Comparison of ENCODE assay signal across 17 cellular contexts in genomic region chr2:141201161-141201560, GRCh38.
DNase-seq lines count a peak whose midpoint lies in the region; ATAC-seq and TF ChIP-seq lines count a peak whose summit lies in the region.
"Had no signal": no experiment of that assay in that cellular context is flagged by ENCODE, and none has a peak within 500 bp of the region (broad histone marks: within the 10 kb centered on the region; RNA-seq: fewer than 3 reads in every experiment).

No MANE protein-coding gene starts in this region.

- no peak overlapping the region for H3K27ac ChIP-seq in mesenchymal stem cell (ENCODE audit: low read length, poor library complexity, severe bottlenecking)
- H3K27ac ChIP-seq: A549, C4-2B had no signal

- no peak overlapping the region for H2BK15ac ChIP-seq in mesenchymal stem cell (ENCODE audit: low read depth, poor library complexity, severe bottlenecking)

- no peak overlapping the region for H3K4me3 Mint-ChIP-seq in WTC11
- H3K4me3 Mint-ChIP-seq: CD4-positive, alpha-beta memory T cell; H9 had no signal

- ATAC-seq in HG02870 (IDR thresholded peaks at IDR 0.05; ENCODE audit: unreplicated experiment) = no peak
- no peak for ATAC-seq in WTC11
- ATAC-seq: A549, HepG2 had no signal

- no peaks in the 10 kb centered on the region for H3K9me3 Mint-ChIP-seq in WTC11
- H3K9me3 Mint-ChIP-seq: H9 had no signal

- H3K4me3 ChIP-seq in mesenchymal stem cell (ENCODE audit: insufficient read depth in 1 of 2, low read depth in 1 of 2, low read length in 2 of 2) = no peak overlapping the region
- H3K4me3 ChIP-seq: A549 had no signal

- H3K79me1 ChIP-seq in mesenchymal stem cell (replicated peaks; ENCODE audit: low read length, poor library complexity, severe bottlenecking) = no peaks in the 10 kb centered on the region

- no peaks in the 10 kb centered on the region for H3K27me3 Mint-ChIP-seq in WTC11 (ENCODE audit: low read depth)
- H3K27me3 Mint-ChIP-seq: CD4-positive, alpha-beta memory T cell had no signal

- no peak overlapping the region for H4K8ac ChIP-seq in mesenchymal stem cell (ENCODE audit: low read length)

- POLR2A ChIA-PET in WTC11 (lab: Charles Lee) = no interaction called here

- H3K23ac ChIP-seq in mesenchymal stem cell (ENCODE audit: low read length in 2 of 2) = no peak overlapping the region

- H2BK120ac ChIP-seq in mesenchymal stem cell (ENCODE audit: low read depth, low read length) = no peak overlapping the region

- no peak overlapping the region for H3K27ac Mint-ChIP-seq in WTC11
- H3K27ac Mint-ChIP-seq: CD4-positive, alpha-beta memory T cell; H9 had no signal

- no peak overlapping the region for H3K18ac ChIP-seq in mesenchymal stem cell (ENCODE audit: low read depth in 1 of 2, low read length in 2 of 2)

- H4K91ac ChIP-seq in mesenchymal stem cell (ENCODE audit: low read length) = no peak overlapping the region

- no peak overlapping the region for H2AK5ac ChIP-seq in mesenchymal stem cell (ENCODE audit: low read length, severe bottlenecking)

- no peak overlapping the region for H3K4ac ChIP-seq in mesenchymal stem cell (ENCODE audit: low read depth in 1 of 2, low read length in 2 of 2)

- CTCF ChIA-PET in WTC11 (lab: Charles Lee) = no interaction called here

- no peaks in the 10 kb centered on the region for H3K27me3 ChIP-seq in mesenchymal stem cell (ENCODE audit: control insufficient read depth in 1 of 2, insufficient read depth in 1 of 2, low read length in 2 of 2)
- H3K27me3 ChIP-seq: BE2C had no signal

- H3K4me1 ChIP-seq in mesenchymal stem cell (ENCODE audit: control insufficient read depth, insufficient read depth, low read depth, low read length) = peaks cover 1% of the 10 kb centered on the region
- H3K4me1 ChIP-seq: A549, BE2C had no signal

- H2BK5ac ChIP-seq in mesenchymal stem cell (ENCODE audit: low read depth, low read length, poor library complexity, severe bottlenecking) = no peak overlapping the region

- no peaks in the 10 kb centered on the region for H3K36me3 ChIP-seq in mesenchymal stem cell (ENCODE audit: control insufficient read depth in 1 of 2, insufficient read depth in 2 of 2, low read depth in 1 of 2, low read length in 2 of 2)
- H3K36me3 ChIP-seq: BE2C had no signal

- DNase-seq in SK-N-DZ (ENCODE audit: low spot score) = peak; percentile 2
- peak; percentile 19 for DNase-seq in astrocyte of the hippocampus (ENCODE audit: low read depth, low spot score)
- DNase-seq in mesenchymal stem cell = peak; percentile 44
- DNase-seq in NCI-H524 (lab: John Stamatoyannopoulos, UW) = no peak
- no peak for DNase-seq in NCI-H748 treated with DMSO at 0.1 percent for 48 hours (lab: John Stamatoyannopoulos, UW)
- no peak for DNase-seq in WTC11 (ENCODE audit: low spot score)
- DNase-seq: BE2C; CD4-positive, alpha-beta memory T cell; DMS153; DND-41; GDM1; GOT3; H9 had no signal

- no peaks in the 10 kb centered on the region for H3K36me3 Mint-ChIP-seq in WTC11
- H3K36me3 Mint-ChIP-seq: CD4-positive, alpha-beta memory T cell had no signal

- no peak overlapping the region for H2AFZ ChIP-seq in mesenchymal stem cell (ENCODE audit: low read depth, low read length)

- H3K14ac ChIP-seq in mesenchymal stem cell (ENCODE audit: low read length in 2 of 2) = no peak overlapping the region

- no peaks in the 10 kb centered on the region for H3K9me3 ChIP-seq in mesenchymal stem cell (ENCODE audit: control insufficient read depth, low read length)
- H3K9me3 ChIP-seq: A549, BE2C had no signal

- H3K4me1 Mint-ChIP-seq in WTC11 = no peaks in the 10 kb centered on the region
- H3K4me1 Mint-ChIP-seq: CD4-positive, alpha-beta memory T cell; H9 had no signal

- H2BK12ac ChIP-seq in mesenchymal stem cell (ENCODE audit: low read length in 2 of 2) = no peak overlapping the region

- H3K4me2 ChIP-seq in mesenchymal stem cell (ENCODE audit: low read length, poor library complexity, severe bottlenecking) = no peak overlapping the region
- H3K4me2 ChIP-seq: A549 had no signal

- no peak for TF ChIP-seq CTCF in WTC11 (IDR thresholded peaks at IDR 0.05)

- no peak overlapping the region for H3K9ac ChIP-seq in mesenchymal stem cell (ENCODE audit: low read length)

- WGBS in mesenchymal stem cell = 32% methylated on average over 4 of the region's 6 CpGs

TF ChIP-seq in WTC11, 78 proteins besides CTCF, POLR2A, EP300 and RAD21:
- TF ChIP-seq E2F1 (CRISPR knock-in tag; IDR thresholded peaks at IDR 0.05) (no peak), ESRRA (CRISPR knock-in tag; IDR thresholded peaks at IDR 0.05; ENCODE audit: borderline replicate concordance) (no peak), E2F4 (CRISPR knock-in tag; IDR thresholded peaks at IDR 0.05; ENCODE audit: borderline replicate concordance, low read depth) (no peak), MXD4 (CRISPR knock-in tag; IDR thresholded peaks at IDR 0.05; ENCODE audit: borderline replicate concordance) (no peak), ETV6 (CRISPR knock-in tag; IDR thresholded peaks at IDR 0.05) (no peak), ZNF512 (CRISPR knock-in tag; IDR thresholded peaks at IDR 0.05; ENCODE audit: borderline replicate concordance) (no peak), ZNF423 (CRISPR knock-in tag; IDR thresholded peaks at IDR 0.05) (no peak), USF2 (CRISPR knock-in tag; IDR thresholded peaks at IDR 0.05) (no peak), CBFB (CRISPR knock-in tag; IDR thresholded peaks at IDR 0.05; ENCODE audit: low read depth) (no peak)

Comparison
In these comparisons a context has a peak if more than half of its experiments do, and no peak if none do; other contexts are left out.
1. DNase-seq: peak in SK-N-DZ (single experiment), astrocyte of the hippocampus (single experiment) and mesenchymal stem cell (single experiment); none in NCI-H524 (0 of 2), NCI-H748 treated with DMSO at 0.1 percent for 48 hours (single experiment) and WTC11 (single experiment).